ENCODE assay signal across 8 cellular contexts in the genomic region with DNA sequence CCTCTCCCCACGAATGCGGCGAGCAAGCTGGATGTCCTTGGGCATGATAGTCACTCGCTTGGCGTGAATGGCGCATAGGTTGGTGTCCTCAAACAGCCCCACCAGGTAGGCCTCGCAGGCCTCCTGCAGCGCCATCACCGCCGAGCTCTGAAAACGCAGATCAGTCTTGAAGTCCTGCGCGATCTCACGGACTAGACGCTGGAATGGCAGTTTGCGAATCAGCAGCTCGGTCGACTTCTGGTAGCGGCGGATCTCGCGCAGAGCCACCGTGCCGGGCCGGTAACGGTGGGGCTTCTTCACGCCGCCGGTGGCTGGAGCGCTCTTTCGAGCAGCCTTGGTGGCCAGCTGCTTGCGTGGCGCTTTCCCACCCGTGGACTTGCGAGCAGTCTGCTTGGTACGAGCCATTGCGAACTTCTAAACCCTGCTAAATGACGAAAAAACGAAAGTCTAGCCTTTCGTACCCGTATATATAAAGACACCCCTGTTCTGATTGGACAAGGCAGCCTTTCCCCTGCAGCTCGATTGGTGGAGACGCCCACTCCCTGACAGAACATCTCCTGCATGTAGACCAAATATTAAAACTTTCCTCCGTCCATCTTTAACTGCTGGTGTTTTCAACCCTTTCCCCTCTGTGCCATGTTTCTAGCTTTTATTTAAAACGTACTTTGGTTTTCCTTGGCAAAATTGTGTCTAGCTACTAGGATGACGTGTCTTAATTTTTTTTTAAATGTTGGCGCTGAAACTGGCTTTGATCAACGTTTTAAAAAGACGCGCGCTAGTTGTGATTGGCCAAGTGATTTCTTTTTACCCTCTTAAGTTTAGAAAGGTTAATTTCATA.
DNase-seq lines count a peak whose midpoint lies in the region; ATAC-seq and TF ChIP-seq lines count a peak whose summit lies in the region.

No MANE protein-coding gene starts in this region.

- peak in 1 of 2 donors; percentile 92 for TF ChIP-seq POLR2A in thyroid gland (IDR thresholded peaks at IDR 0.05)

- POLR2A ChIA-PET in PC-9 (lab: Charles Lee; ENCODE audit: unreplicated experiment) = interaction anchor here (0.5 to 3.8 kb wide), 18 partner anchors 9 to 1611 kb away, joined by 3 to 148 read pairs (median 4); a partner anchor contains a TSS

- peak overlapping the region; percentile 94 for H3K27ac ChIP-seq in HUES64 (ENCODE audit: low read depth, low read length)
- peak overlapping the region; percentile 85 for H3K27ac ChIP-seq in PC-9
- H3K27ac ChIP-seq in thyroid gland = peak overlapping the region; percentile 77 to 97 (median 89)

- H3K27me3 Mint-ChIP-seq in activated T-helper 2 cell treated with anti-CD3 and anti-CD28 coated beads, Interferon-gamma antibody, Interleukin-2, Interleukin-4, amounts not matched to agents 10 μg/mL and 5 μg/mL and 100 μg/mL, durations not matched to agents 14 hours and 24 hours and 36 hours (ENCODE audit: low read depth) = no peaks in the 10 kb centered on the region
- H3K27me3 Mint-ChIP-seq in natural killer cell treated with Interleukin-12 subunit alpha and Interleukin-12 subunit beta and Interleukin-15 and Interleukin-18, amount 100 ng/mL, for 72 hours = no peaks in the 10 kb centered on the region

- peaks cover 28% of the 10 kb centered on the region for H3K79me2 ChIP-seq in PC-9 (ENCODE audit: low read depth)

- DNase-seq in DMS114 treated with DMSO at 0.1 percent for 48 hours (lab: John Stamatoyannopoulos, UW; ENCODE audit: unreplicated experiment) (peak; percentile 97), PC-9 (peak; percentile 55 to 66), fibroblast of the aortic adventitia (ENCODE audit: low read depth) (peak; percentile 96), thyroid gland (peak; percentile 86 to 88)
- peak; percentile 84 for DNase-seq in activated T-helper 2 cell treated with anti-CD3 and anti-CD28 coated beads, Interferon-gamma antibody, Interleukin-2, Interleukin-4, amounts not matched to agents 10 μg/mL and 5 μg/mL and 100 μg/mL, durations not matched to agents 14 hours and 24 hours and 36 hours (ENCODE audit: low spot score)
- DNase-seq in natural killer cell treated with Interleukin-12 subunit alpha and Interleukin-12 subunit beta and Interleukin-15 and Interleukin-18, amount 100 ng/mL, for 72 hours (ENCODE audit: low spot score) = peak; percentile 81

- H3K4me2 ChIP-seq in PC-9 = peak overlapping the region; percentile 94

- TF ChIP-seq CTCF in PC-9 (conservative IDR thresholded peaks at IDR 0.05) (no peak), fibroblast of the aortic adventitia (IDR thresholded peaks at IDR 0.05; ENCODE audit: insufficient read depth, low read length) (no peak), thyroid gland (IDR thresholded peaks at IDR 0.05) (no peak)

- H3K4me1 ChIP-seq in HUES64 (ENCODE audit: insufficient read depth, low read length) = peaks cover 14% of the 10 kb centered on the region
- H3K4me1 ChIP-seq in PC-9 (replicated peaks; ENCODE audit: insufficient read depth) = peaks cover 11% of the 10 kb centered on the region; the same call in 1 of the 2 replicates
- H3K4me1 ChIP-seq in thyroid gland = peaks cover 4 to 5% of the 10 kb centered on the region in 2 donors

- peaks cover 6% of the 10 kb centered on the region for H3K36me3 Mint-ChIP-seq in activated T-helper 2 cell treated with anti-CD3 and anti-CD28 coated beads, Interferon-gamma antibody, Interleukin-2, Interleukin-4, amounts not matched to agents 10 μg/mL and 5 μg/mL and 100 μg/mL, durations not matched to agents 14 hours and 24 hours and 36 hours (ENCODE audit: low read depth)
- H3K36me3 Mint-ChIP-seq in natural killer cell treated with Interleukin-12 subunit alpha and Interleukin-12 subunit beta and Interleukin-15 and Interleukin-18, amount 100 ng/mL, for 72 hours = no peaks in the 10 kb centered on the region

- no peaks in the 10 kb centered on the region for H3K9me3 Mint-ChIP-seq in activated T-helper 2 cell treated with anti-CD3 and anti-CD28 coated beads, Interferon-gamma antibody, Interleukin-2, Interleukin-4, amounts not matched to agents 10 μg/mL and 5 μg/mL and 100 μg/mL, durations not matched to agents 14 hours and 24 hours and 36 hours
- H3K9me3 Mint-ChIP-seq in natural killer cell treated with Interleukin-12 subunit alpha and Interleukin-12 subunit beta and Interleukin-15 and Interleukin-18, amount 100 ng/mL, for 72 hours = no peaks in the 10 kb centered on the region

- H3K27me3 ChIP-seq in HUES64 (ENCODE audit: insufficient read depth, low read length) (no peaks in the 10 kb centered on the region), PC-9 (ENCODE audit: insufficient read depth, low read depth) (no peaks in the 10 kb centered on the region), thyroid gland (no peaks in the 10 kb centered on the region)

- under 1% methylated on average over 51 of the region's 51 CpGs for WGBS in HUES64
- WGBS in thyroid gland, 2 donors = 0 to 1% methylated on average over 25 to 31 of the region's 51 CpGs

- peak; percentile 31 for ATAC-seq in GM21390 (IDR thresholded peaks at IDR 0.05; ENCODE audit: unreplicated experiment)
- ATAC-seq in natural killer cell treated with Interleukin-12 subunit alpha and Interleukin-12 subunit beta and Interleukin-15 and Interleukin-18, amount 100 ng/mL, for 72 hours = peak; percentile 64 to 76

- no peaks in the 10 kb centered on the region for H3K9me2 ChIP-seq in PC-9 (ENCODE audit: insufficient read depth)

- no peaks in the 10 kb centered on the region for H3K9me3 ChIP-seq in HUES64 (ENCODE audit: insufficient read depth, low read depth, low read length)
- no peaks in the 10 kb centered on the region for H3K9me3 ChIP-seq in PC-9 (ENCODE audit: insufficient read depth, low read depth)
- no peaks in the 10 kb centered on the region for H3K9me3 ChIP-seq in thyroid gland

- H3K27ac Mint-ChIP-seq in activated T-helper 2 cell treated with anti-CD3 and anti-CD28 coated beads, Interferon-gamma antibody, Interleukin-2, Interleukin-4, amounts not matched to agents 10 μg/mL and 5 μg/mL and 100 μg/mL, durations not matched to agents 14 hours and 24 hours and 36 hours = peak overlapping the region; percentile 97
- peak overlapping the region; percentile 98 to 99 for H3K27ac Mint-ChIP-seq in natural killer cell treated with Interleukin-12 subunit alpha and Interleukin-12 subunit beta and Interleukin-15 and Interleukin-18, amount 100 ng/mL, for 72 hours

- H3F3A ChIP-seq in PC-9 (ENCODE audit: insufficient read depth, low read depth) = peaks cover 34% of the 10 kb centered on the region

- no peaks in the 10 kb centered on the region for H4K20me1 ChIP-seq in PC-9 (ENCODE audit: insufficient read depth)

- no peak overlapping the region for H2AFZ ChIP-seq in PC-9

- no TSS peak for BruUV-seq in PC-9 (replicated peaks; lab: Mats Ljungman, UMichigan)

- intact Hi-C loops in PC-9 (cut with micrococcal nuclease; ENCODE audit: unreplicated experiment) (loop anchor here (5.0 to 10.0 kb wide), 3 partner anchors 132 to 935 kb away; partner anchors contain the start of gene ABT1), thyroid gland (cut with DNase I) (loop anchor here (10.0 kb wide), 1 partner anchor 142 kb away; a partner anchor contains a TSS)
- intact Hi-C loops in activated T-helper 2 cell treated with anti-CD3 and anti-CD28 coated beads, Interferon-gamma antibody, Interleukin-2, Interleukin-4, amounts not matched to agents 10 μg/mL and 5 μg/mL and 100 μg/mL, durations not matched to agents 14 hours and 24 hours and 36 hours (cut with micrococcal nuclease) = loop anchor here (1.0 to 10.0 kb wide), 4 partner anchors 22 to 1638 kb away; a partner anchor contains a TSS

- peaks cover 43% of the 10 kb centered on the region for H3K4me1 Mint-ChIP-seq in activated T-helper 2 cell treated with anti-CD3 and anti-CD28 coated beads, Interferon-gamma antibody, Interleukin-2, Interleukin-4, amounts not matched to agents 10 μg/mL and 5 μg/mL and 100 μg/mL, durations not matched to agents 14 hours and 24 hours and 36 hours (ENCODE audit: low read depth)
- peaks cover 41 to 46% of the 10 kb centered on the region in 2 donors for H3K4me1 Mint-ChIP-seq in natural killer cell treated with Interleukin-12 subunit alpha and Interleukin-12 subunit beta and Interleukin-15 and Interleukin-18, amount 100 ng/mL, for 72 hours (ENCODE audit: low read depth in 2 of 2)

- CTCF ChIA-PET in PC-9 (lab: Charles Lee) = interaction anchor here (0.7 to 1.9 kb wide), 2 partner anchors 8 to 341 kb away, joined by 3 to 8 read pairs; partner anchors contain the start of gene HMGN4

- H3K4me3 Mint-ChIP-seq in activated T-helper 2 cell treated with anti-CD3 and anti-CD28 coated beads, Interferon-gamma antibody, Interleukin-2, Interleukin-4, amounts not matched to agents 10 μg/mL and 5 μg/mL and 100 μg/mL, durations not matched to agents 14 hours and 24 hours and 36 hours (ENCODE audit: low read depth) = peak overlapping the region; percentile 97
- peak overlapping the region; percentile 91 for H3K4me3 Mint-ChIP-seq in natural killer cell treated with Interleukin-12 subunit alpha and Interleukin-12 subunit beta and Interleukin-15 and Interleukin-18, amount 100 ng/mL, for 72 hours

- H3K4me3 ChIP-seq in HUES64 (ENCODE audit: low read length) (peak overlapping the region; percentile 72), PC-9 (peak overlapping the region; percentile 77), fibroblast of the aortic adventitia (ENCODE audit: low read depth, low read length) (peak overlapping the region; percentile 83), thyroid gland (replicated peaks in 1 of 3) (peak overlapping the region; percentile 6 to 63 (median 9))

- no peaks in the 10 kb centered on the region; the same call in 1 of the 2 replicates for H3K36me3 ChIP-seq in HUES64 (ENCODE audit: insufficient read depth, low read length)
- 0 out of 2 replicates have a peak, but pooled peaks cover 4% of the 10 kb centered on the region for H3K36me3 ChIP-seq in PC-9 (ENCODE audit: low read depth)
- no peaks in the 10 kb centered on the region for H3K36me3 ChIP-seq in thyroid gland

- H3K9ac ChIP-seq in HUES64 (ENCODE audit: low read depth, low read length) = peak overlapping the region; percentile 95

Comparison
In these comparisons a context has a peak if more than half of its experiments do, and no peak if none do; other contexts are left out.
1. Peak in every context shown above with its lines: DNase-seq, ATAC-seq, H3K4me3 ChIP-seq and H3K27ac ChIP-seq.
2. H3K4me3 ChIP-seq: peak in every context shown above with its lines; median percentile 83 in fibroblast of the aortic adventitia; 77 in PC-9; 72 in HUES64; 9 in thyroid gland.